In the genomic region with DNA sequence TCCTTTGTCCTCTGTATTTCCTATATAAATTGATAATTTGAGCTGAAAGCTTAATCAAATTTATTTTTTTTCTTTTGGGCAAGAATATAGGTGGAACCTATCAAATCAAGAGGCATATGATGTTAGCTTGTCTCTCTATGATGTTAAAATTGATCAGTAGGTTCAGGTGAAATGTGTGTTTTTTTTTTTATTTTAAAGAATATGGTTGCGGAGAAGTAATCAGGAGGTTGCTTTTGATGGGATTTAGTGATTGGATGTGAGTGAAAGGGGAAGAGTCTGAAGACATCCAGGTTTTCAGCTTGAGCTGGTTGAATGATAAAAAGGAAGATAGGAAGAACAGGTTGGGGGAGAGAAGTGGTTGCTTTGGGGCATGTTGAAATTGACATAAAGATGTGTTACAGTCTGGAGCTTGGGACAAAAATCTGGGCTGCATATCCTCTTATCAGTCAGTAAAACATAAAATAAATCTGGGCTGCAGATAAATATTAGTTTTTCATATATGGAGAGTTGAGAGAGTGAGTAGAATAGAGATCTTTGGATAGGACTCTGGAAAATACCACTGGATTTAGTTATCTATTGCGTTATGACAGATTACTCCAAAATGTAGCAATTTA, we compare ENCODE assay signal across 10 cellular contexts. TPM values are rescaled to one million over a fixed set of nuclear protein-coding genes. Genes with fewer than 3 reads are reported as not detected.
DNase-seq lines count a peak whose midpoint lies in the region; ATAC-seq, FAIRE-seq and TF ChIP-seq lines count a peak whose summit lies in the region.
"Had no signal": no experiment of that assay in that cellular context is flagged by ENCODE, and none has a peak within 500 bp of the region (broad histone marks: within the 10 kb centered on the region; RNA-seq: fewer than 3 reads in every experiment).

No MANE protein-coding gene starts in this region.

- H3K79me2 ChIP-seq in HCT116 (ENCODE audit: insufficient read depth, low read length) (peaks cover 88% of the 10 kb centered on the region), HepG2 (ENCODE audit: insufficient read depth, low read length) (peaks cover 74% of the 10 kb centered on the region)

- POLR2A ChIA-PET in HCT116 (lab: Charles Lee) = interaction anchor here (1.3 to 1.6 kb wide), 2 partner anchors 50 to 52 kb away, joined by 3 to 4 read pairs; no protein-coding TSS in a partner anchor
- POLR2A ChIA-PET in HepG2 (lab: Yijun Ruan, JAX) = interaction anchor here (1.5 kb wide), 1 partner anchor 69 kb away, joined by 10 read pairs; no protein-coding TSS in a partner anchor

- H2AFZ ChIP-seq in HCT116 (ENCODE audit: low read depth, low read length, poor library complexity, severe bottlenecking) (no peak overlapping the region), HepG2 (ENCODE audit: low read length) (no peak overlapping the region)

- RAD21 ChIA-PET in HCT116 (lab: Charles Lee; ENCODE audit: low non-redundant PET in 1 of 2, low total read pairs in 2 of 2, uncharacterized antibody in 2 of 2, unreplicated experiment in 2 of 2) = interaction anchor here in 1 of 2 experiments (1.8 kb wide), 1 partner anchor 108 kb away, joined by 5 read pairs; no protein-coding TSS in a partner anchor

- TF ChIP-seq RAD21 in HCT116 (IDR thresholded peaks at IDR 0.05; ENCODE audit: low read depth) (no peak), HepG2 (CRISPR knock-in tag; IDR thresholded peaks at IDR 0.05) (no peak)

- peak overlapping the region; percentile 39 for H3K9ac ChIP-seq in HCT116 (ENCODE audit: low read length)
- no peak overlapping the region for H3K9ac ChIP-seq in SK-N-MC (ENCODE audit: insufficient read length)
- no peak overlapping the region for H3K9ac ChIP-seq in HepG2 (ENCODE audit: insufficient read depth, low read depth, low read length)

- H3K27ac ChIP-seq in HCT116 (ENCODE audit: low read depth, low read length) (peak overlapping the region; percentile 54; the same call in 1 of the 2 replicates), SK-N-MC (0 out of 2 replicates have a peak overlapping the region, but pooled peaks have one; percentile 10), HepG2 (ENCODE audit: extremely low read length, insufficient read depth, low read length) (no peak overlapping the region), suprapubic skin (peak overlapping the region; percentile 43)
- H3K27ac ChIP-seq: C4-2B, SJCRH30 had no signal

- BruUV-seq in HCT116 (replicated peaks; lab: Mats Ljungman, UMichigan) (TSS peak; percentile 94), HepG2 (replicated peaks; lab: Mats Ljungman, UMichigan) (no TSS peak)

- H3K9me3 ChIP-seq in HCT116 (ENCODE audit: control insufficient read depth in 1 of 2, insufficient read depth in 1 of 2, low read depth in 1 of 2, low read length in 2 of 2) (no peaks in the 10 kb centered on the region), SK-N-MC (ENCODE audit: low read depth, low read length) (no peaks in the 10 kb centered on the region), HepG2 (ENCODE audit: low read length) (no peaks in the 10 kb centered on the region), suprapubic skin (no peaks in the 10 kb centered on the region)
- H3K9me3 ChIP-seq: SJCRH30 had no signal

- intact Hi-C loops in HCT116 (cut with micrococcal nuclease) (loop anchor here (10.0 kb wide), 1 partner anchor 383 kb away; no protein-coding TSS in a partner anchor), HepG2 (cut with micrococcal nuclease; ENCODE audit: unreplicated experiment) (loop anchor here (10.0 kb wide), 1 partner anchor 113 kb away; no protein-coding TSS in a partner anchor)

- CTCF ChIA-PET in HCT116 (lab: Charles Lee) (interaction anchor here (0.5 to 3.1 kb wide), 2 partner anchors 107 to 147 kb away, joined by 6 read pairs; no protein-coding TSS in a partner anchor), HepG2 (lab: Yijun Ruan, JAX; ENCODE audit: low intra/inter-chr PET ratio, low total read pairs) (no interaction called here)

- no peak for TF ChIP-seq EP300 in HepG2 (IDR thresholded peaks at IDR 0.05; ENCODE audit: low read depth in 2 of 2, low read length in 2 of 2)
- no peak for TF ChIP-seq EP300 in HepG2 (CRISPR knock-in tag; IDR thresholded peaks at IDR 0.05; ENCODE audit: borderline replicate concordance)
- TF ChIP-seq EP300 in suprapubic skin (IDR thresholded peaks at IDR 0.05) = no peak

- H4K20me1 ChIP-seq in HCT116 (ENCODE audit: insufficient read depth) = no peaks in the 10 kb centered on the region
- H4K20me1 ChIP-seq in HepG2 (ENCODE audit: insufficient read depth, low read length) = no peaks in the 10 kb centered on the region

- no peak for FAIRE-seq in HepG2 (lab: Jason Lieb, UNC)

- no peaks in the 10 kb centered on the region for H3K9me2 ChIP-seq in HCT116 (ENCODE audit: insufficient read depth)

- peaks cover 30 to 61% of the 10 kb centered on the region in 2 experiments for H3K4me1 ChIP-seq in HCT116 (ENCODE audit: control insufficient read depth in 1 of 2, insufficient read depth in 2 of 2, low read length in 2 of 2)
- H3K4me1 ChIP-seq in HepG2 (ENCODE audit: insufficient read depth, low read length) = peaks cover 59% of the 10 kb centered on the region
- H3K4me1 ChIP-seq in suprapubic skin = peaks cover 52% of the 10 kb centered on the region

- DNase-seq in HCT116 (ENCODE audit: low read depth, low spot score) (no peak), SK-N-MC (ENCODE audit: low read depth, low spot score) (no peak), HepG2 (ENCODE audit: low spot score) (no peak), suprapubic skin (ENCODE audit: low spot score in 2 of 2) (no peak), NCI-H2029 (lab: John Stamatoyannopoulos, UW) (no peak), NCI-H1694 (lab: John Stamatoyannopoulos, UW) (no peak)
- DNase-seq: natural killer cell had no signal

- peak; percentile 23 for ATAC-seq in HCT116
- ATAC-seq in HepG2 = no peak
- ATAC-seq in GM21825 (IDR thresholded peaks at IDR 0.05; ENCODE audit: unreplicated experiment) = no peak

- H3K27me3 ChIP-seq in HCT116 (ENCODE audit: insufficient read depth, low read length) (no peaks in the 10 kb centered on the region), HepG2 (ENCODE audit: control insufficient read depth in 1 of 2, insufficient read depth in 2 of 2, low read length in 2 of 2) (no peaks in the 10 kb centered on the region; a peak in 1 of 5 replicates), suprapubic skin (no peaks in the 10 kb centered on the region)
- H3K27me3 ChIP-seq: SJCRH30 had no signal

- WGBS in HepG2 (ENCODE audit: low lambda C conversion rate) = 81% methylated on average over 2 of the region's 2 CpGs
- WGBS in suprapubic skin = 88% methylated on average over 2 of the region's 2 CpGs

- in situ Hi-C loops in HepG2 (cut with HindIII; ENCODE audit: extremely low pct_ligation_motif_present, low pct_unique_long_range_greater_than_20kb) = no loop called here

- H3K4me3 ChIP-seq in HCT116 (replicated peaks in 1 of 2; ENCODE audit: low read depth in 1 of 2, low read length in 2 of 2) = peak overlapping the region; percentile 10 to 45; a peak in 3 of 4 replicates
- H3K4me3 ChIP-seq in SK-N-MC = no peak overlapping the region
- no peak overlapping the region for H3K4me3 ChIP-seq in HepG2 (replicated peaks in 1 of 3; ENCODE audit: insufficient read depth in 1 of 3, low read depth in 2 of 3, low read length in 3 of 3)
- no peak overlapping the region for H3K4me3 ChIP-seq in suprapubic skin
- H3K4me3 ChIP-seq: SJCRH30 had no signal

- peak overlapping the region; percentile 70 for H3K4me2 ChIP-seq in HCT116 (ENCODE audit: low read length)
- no peak overlapping the region for H3K4me2 ChIP-seq in HepG2 (ENCODE audit: low read depth, low read length)

- H3K36me3 ChIP-seq in HCT116 (ENCODE audit: control insufficient read depth in 1 of 2, insufficient read depth in 2 of 2, low read length in 2 of 2) (no peaks in the 10 kb centered on the region), SK-N-MC (ENCODE audit: insufficient read depth, low read length) (no peaks in the 10 kb centered on the region), HepG2 (replicated peaks in 1 of 2; ENCODE audit: control insufficient read depth in 1 of 2, insufficient read depth in 2 of 2, low read length in 2 of 2) (no peaks in the 10 kb centered on the region), suprapubic skin (no peaks in the 10 kb centered on the region)
- H3K36me3 ChIP-seq: SJCRH30 had no signal

- TF ChIP-seq CTCF in HCT116 (IDR thresholded peaks at IDR 0.05 in 2 of 3, conservative IDR thresholded peaks at IDR 0.05 in 1 of 3; ENCODE audit: borderline replicate concordance in 1 of 3, insufficient read depth in 1 of 3, low read depth in 2 of 3, low read length in 2 of 3) (no peak), HepG2 (CRISPR knock-in tag; IDR thresholded peaks at IDR 0.05) (no peak), suprapubic skin (IDR thresholded peaks at IDR 0.05) (no peak)

- TF ChIP-seq POLR2A in HCT116 (IDR thresholded peaks at IDR 0.05; ENCODE audit: borderline replicate concordance, extremely low read depth, insufficient read depth, insufficient read length) (no peak), HepG2 (IDR thresholded peaks at IDR 0.05; ENCODE audit: insufficient read depth in 1 of 2, low read depth in 2 of 2, low read length in 2 of 2) (no peak), suprapubic skin (IDR thresholded peaks at IDR 0.05) (no peak)

RNA-seq across cellular contexts. Expression of a gene that starts 5.1 kb away (rescaled TPM):
- 52.6 TPM for total RNA-seq in HCT116 (2021; ENCODE audit: unreplicated experiment)
- 31.7 and 37.0 TPM in 2 replicates for polyA plus RNA-seq in HCT116 (2012)
- total RNA-seq in HepG2 (2016; rRNA removed; fragmentation: Illumina TruSeq; extraction: Trizol) = 142 and 198 TPM in 2 replicates
- 83.0 and 90.3 TPM in 2 replicates for total RNA-seq in HepG2 (2016; cell fraction: cytosol; rRNA removed; fragmentation: Illumina TruSeq; extraction: Trizol; ENCODE audit: low read depth)
- total RNA-seq in HepG2 (2016; cell fraction: insoluble cytoplasmic fraction; rRNA removed; fragmentation: Illumina TruSeq; extraction: Trizol) = 140 and 189 TPM in 2 replicates
- 195 and 199 TPM in 2 replicates for total RNA-seq in HepG2 (2016; cell fraction: membrane; rRNA removed; fragmentation: Illumina TruSeq; extraction: Trizol)
- 96.3 and 107 TPM in 2 replicates for total RNA-seq in HepG2 (2016; cell fraction: nucleus; rRNA removed; fragmentation: Illumina TruSeq; extraction: Trizol)
- 83.6 and 90.3 TPM in 2 replicates for polyA plus RNA-seq in HepG2 (2011; rRNA removed)
- polyA plus RNA-seq in HepG2 (2011; cell fraction: cytosol; rRNA removed) = 52.4 and 69.4 TPM in 2 replicates
- 49.8 and 58.7 TPM in 2 replicates for polyA plus RNA-seq in HepG2 (2011; cell fraction: nucleus; rRNA removed)
- 57.7 and 63.5 TPM in 2 replicates for polyA plus RNA-seq in HepG2 (2012)
- polyA plus RNA-seq in HepG2 (2016; cell fraction: cytosol; fragmentation: Illumina TruSeq; extraction: Trizol; ENCODE audit: low read depth) = 46.8 and 71.1 TPM in 2 replicates
- polyA plus RNA-seq in HepG2 (2016; cell fraction: insoluble cytoplasmic fraction; fragmentation: Illumina TruSeq; extraction: Trizol; ENCODE audit: low read depth) = 168 and 174 TPM in 2 replicates
- 130 and 144 TPM in 2 replicates for polyA plus RNA-seq in HepG2 (2016; cell fraction: membrane; fragmentation: Illumina TruSeq; extraction: Trizol; ENCODE audit: low read depth)
- 90.8 and 95.0 TPM in 2 replicates for polyA plus RNA-seq in HepG2 (2016; cell fraction: nucleus; fragmentation: Illumina TruSeq; extraction: Trizol; ENCODE audit: insufficient read depth, low read depth)
- 188 and 207 TPM in 2 replicates for polyA minus RNA-seq in HepG2 (2011; rRNA and poly(A)+ RNA removed; ENCODE audit: low replicate concordance)
- 68.2 and 76.9 TPM in 2 replicates for polyA minus RNA-seq in HepG2 (2011; cell fraction: cytosol; rRNA and poly(A)+ RNA removed)
- 202 and 205 TPM in 2 replicates for polyA minus RNA-seq in HepG2 (2011; cell fraction: nucleus; rRNA and poly(A)+ RNA removed)
- total RNA-seq in suprapubic skin = 100 to 1,000 TPM in 2 of 4 donors, 10 to 100 TPM in 2; 49.7 to 166 (median 90.4) TPM

Comparison
In these comparisons a context has a peak if more than half of its experiments do, and no peak if none do; other contexts are left out.
1. H3K4me3 ChIP-seq: peak in HCT116 (2 of 2); none in SK-N-MC (single experiment), HepG2 (0 of 3) and suprapubic skin (single experiment).